Comparison of ENCODE assay signal across 8 cellular contexts in the genomic region with DNA sequence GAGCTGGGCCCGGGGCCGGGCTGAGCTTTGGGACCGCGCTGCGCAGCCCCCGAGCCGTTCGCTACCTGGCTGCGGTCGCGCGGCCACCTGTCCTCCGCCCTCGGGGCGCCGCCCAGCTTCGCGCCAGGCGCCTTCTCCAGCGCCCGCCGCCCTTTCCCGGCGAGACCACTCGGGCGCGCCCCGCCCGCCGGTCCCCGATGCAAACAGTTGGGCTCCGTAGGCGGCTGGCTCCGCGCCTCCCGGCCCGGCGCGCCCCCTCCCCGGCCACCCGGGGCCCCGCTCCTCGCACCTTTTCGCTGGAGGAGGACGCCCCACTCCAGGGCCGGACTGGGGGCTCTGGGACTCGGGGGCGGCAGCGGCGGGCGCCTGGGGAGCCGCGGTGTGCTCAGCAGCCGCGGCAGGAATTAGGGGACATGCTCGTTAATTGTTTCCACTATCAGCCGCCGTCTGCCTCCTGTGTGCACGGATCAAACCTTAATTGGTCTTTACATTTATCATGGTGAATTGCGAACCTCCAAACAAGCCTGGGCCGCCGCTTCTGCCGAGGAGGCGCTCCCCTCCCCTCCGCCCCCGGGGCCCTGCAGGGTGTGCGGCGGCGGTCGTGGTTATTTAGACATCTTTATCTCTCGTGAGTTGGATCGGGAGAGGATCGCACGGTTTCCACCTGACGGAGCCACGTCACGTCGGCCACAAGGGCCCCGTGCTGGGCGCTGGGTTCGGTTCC. TPM values are rescaled to one million over a fixed set of nuclear protein-coding genes. Genes with fewer than 3 reads are reported as not detected.
DNase-seq lines count a peak whose midpoint lies in the region; ATAC-seq, FAIRE-seq and TF ChIP-seq lines count a peak whose summit lies in the region.

No MANE protein-coding gene starts in this region.

- CTCF ChIA-PET in A549 (lab: Yijun Ruan, JAX): no interaction called here

- peak overlapping the region; percentile 59 for H3K4me3 Mint-ChIP-seq in activated naive CD4-positive, alpha-beta T cell treated with anti-CD3 and anti-CD28 coated beads, Interleukin-2, amount 50 U/mL, for 24 hours
- H3K4me3 Mint-ChIP-seq in stimulated activated naive CD8-positive, alpha-beta T cell treated with anti-CD3 and anti-CD28 coated beads, Interleukin-15, amount 100 ng/mL, for 72 hours: peak overlapping the region; percentile 27 to 78

- TF ChIP-seq POLR2A in A549 (IDR thresholded peaks at IDR 0.05; ENCODE audit: low read length): no peak

- H3K9ac ChIP-seq in iPS-20b (ENCODE audit: low read depth, low read length): peak overlapping the region; percentile 52; the same call in 1 of the 2 replicates

- TF ChIP-seq EP300 in A549 (IDR thresholded peaks at IDR 0.05): no peak

- H3K27ac ChIP-seq in A549: peak overlapping the region; percentile 45 to 82; a peak in 5 of 6 replicates
- H3K27ac ChIP-seq in iPS-20b (ENCODE audit: low read length): no peak overlapping the region

- TF ChIP-seq RAD21 in A549 (conservative IDR thresholded peaks at IDR 0.05 in 1 of 2, IDR thresholded peaks at IDR 0.05 in 1 of 2): no peak

- DNase-seq in A549 (ENCODE audit: low read depth in 1 of 2, low spot score in 1 of 2) (no peak), SK-N-DZ (ENCODE audit: low spot score) (no peak), NCI-H2107 (lab: John Stamatoyannopoulos, UW) (no peak)
- peak; percentile 12 to 20 for DNase-seq in stimulated activated naive CD8-positive, alpha-beta T cell treated with anti-CD3 and anti-CD28 coated beads, Interleukin-15, amount 100 ng/mL, for 72 hours

- POLR2A ChIA-PET in A549 (lab: Yijun Ruan, JAX): no interaction called here

- no peak; a peak in 3 of 6 replicates for ATAC-seq in A549
- peak; percentile 28 for ATAC-seq in GM18867 (IDR thresholded peaks at IDR 0.05; ENCODE audit: unreplicated experiment)
- ATAC-seq in HG03103 (IDR thresholded peaks at IDR 0.05; ENCODE audit: low read depth, unreplicated experiment): peak; percentile 25
- peak; percentile 39 for ATAC-seq in stimulated activated naive CD8-positive, alpha-beta T cell treated with anti-CD3 and anti-CD28 coated beads, Interleukin-15, amount 100 ng/mL, for 72 hours

- FAIRE-seq in A549 (lab: Jason Lieb, UNC): no peak

- H3K27me3 ChIP-seq in iPS-20b (ENCODE audit: insufficient read depth, low read length): peaks cover 65% of the 10 kb centered on the region

- peaks cover 12% of the 10 kb centered on the region for H3K4me1 Mint-ChIP-seq in activated naive CD4-positive, alpha-beta T cell treated with anti-CD3 and anti-CD28 coated beads, Interleukin-2, amount 50 U/mL, for 24 hours
- peaks cover 20% of the 10 kb centered on the region for H3K4me1 Mint-ChIP-seq in stimulated activated naive CD8-positive, alpha-beta T cell treated with anti-CD3 and anti-CD28 coated beads, Interleukin-15, amount 100 ng/mL, for 72 hours

- H3K4me3 ChIP-seq in A549: peak overlapping the region; percentile 68
- H3K4me3 ChIP-seq in iPS-20b (ENCODE audit: low read length): peak overlapping the region; percentile 82

- peak overlapping the region; percentile 95 for H3K4me2 ChIP-seq in A549

- no peaks in the 10 kb centered on the region for H3K36me3 Mint-ChIP-seq in activated naive CD4-positive, alpha-beta T cell treated with anti-CD3 and anti-CD28 coated beads, Interleukin-2, amount 50 U/mL, for 24 hours

- H3K4me1 ChIP-seq in A549: peaks cover 6% of the 10 kb centered on the region; the same call in 1 of the 3 replicates
- no peaks in the 10 kb centered on the region for H3K4me1 ChIP-seq in iPS-20b (ENCODE audit: insufficient read depth, low read length)

- no peak overlapping the region for H3K27ac Mint-ChIP-seq in activated naive CD4-positive, alpha-beta T cell treated with anti-CD3 and anti-CD28 coated beads, Interleukin-2, amount 50 U/mL, for 24 hours
- H3K27ac Mint-ChIP-seq in stimulated activated naive CD8-positive, alpha-beta T cell treated with anti-CD3 and anti-CD28 coated beads, Interleukin-15, amount 100 ng/mL, for 72 hours: no peak overlapping the region

- TF ChIP-seq CTCF in A549 (IDR thresholded peaks at IDR 0.05): no peak

- WGBS in A549 (ENCODE audit: missing lambda C conversion rate): 31% methylated on average over 21 of the region's 81 CpGs

- no peaks in the 10 kb centered on the region for H3K9me3 Mint-ChIP-seq in activated naive CD4-positive, alpha-beta T cell treated with anti-CD3 and anti-CD28 coated beads, Interleukin-2, amount 50 U/mL, for 24 hours
- H3K9me3 Mint-ChIP-seq in stimulated activated naive CD8-positive, alpha-beta T cell treated with anti-CD3 and anti-CD28 coated beads, Interleukin-15, amount 100 ng/mL, for 72 hours: no peaks in the 10 kb centered on the region

- H3K9me3 ChIP-seq in A549: no peaks in the 10 kb centered on the region
- no peaks in the 10 kb centered on the region for H3K9me3 ChIP-seq in iPS-20b (ENCODE audit: insufficient read depth, low read depth, low read length)

- H3K27me3 Mint-ChIP-seq in activated naive CD4-positive, alpha-beta T cell treated with anti-CD3 and anti-CD28 coated beads, Interleukin-2, amount 50 U/mL, for 24 hours: peaks cover 54% of the 10 kb centered on the region
- H3K27me3 Mint-ChIP-seq in stimulated activated naive CD8-positive, alpha-beta T cell treated with anti-CD3 and anti-CD28 coated beads, Interleukin-15, amount 100 ng/mL, for 72 hours: peaks cover 75% of the 10 kb centered on the region

- no peaks in the 10 kb centered on the region for H3K36me3 ChIP-seq in iPS-20b (ENCODE audit: insufficient read depth, low read depth, low read length)

TF ChIP-seq in A549, 52 proteins besides CTCF, POLR2A, EP300 and RAD21:
- TF ChIP-seq FOXS1 (CRISPR knock-in tag; IDR thresholded peaks at IDR 0.05): no peak
- no peak for TF ChIP-seq SREBF2 (IDR thresholded peaks at IDR 0.05)
- TF ChIP-seq ZNF302 (CRISPR knock-in tag; IDR thresholded peaks at IDR 0.05): no peak
- no peak for TF ChIP-seq MAZ (IDR thresholded peaks at IDR 0.05; ENCODE audit: borderline replicate concordance, low read depth, low read length)
- TF ChIP-seq, protein P1, sequence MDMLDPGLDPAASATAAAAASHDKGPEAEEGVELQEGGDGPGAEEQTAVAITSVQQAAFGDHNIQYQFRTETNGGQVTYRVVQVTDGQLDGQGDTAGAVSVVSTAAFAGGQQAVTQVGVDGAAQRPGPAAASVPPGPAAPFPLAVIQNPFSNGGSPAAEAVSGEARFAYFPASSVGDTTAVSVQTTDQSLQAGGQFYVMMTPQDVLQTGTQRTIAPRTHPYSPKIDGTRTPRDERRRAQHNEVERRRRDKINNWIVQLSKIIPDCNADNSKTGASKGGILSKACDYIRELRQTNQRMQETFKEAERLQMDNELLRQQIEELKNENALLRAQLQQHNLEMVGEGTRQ (IDR thresholded peaks at IDR 0.05): no peak
- no peak for TF ChIP-seq EHMT2 (IDR thresholded peaks at IDR 0.05; ENCODE audit: low read depth)
- no peak for TF ChIP-seq MAX (IDR thresholded peaks at IDR 0.05)
- TF ChIP-seq PHF8 (IDR thresholded peaks at IDR 0.05; ENCODE audit: borderline replicate concordance, low read depth): no peak
- TF ChIP-seq CHD4 (IDR thresholded peaks at IDR 0.05; ENCODE audit: borderline replicate concordance): no peak
- no peak for TF ChIP-seq EHF (CRISPR knock-in tag; IDR thresholded peaks at IDR 0.05)
- no peak for TF ChIP-seq HEYL (CRISPR knock-in tag; IDR thresholded peaks at IDR 0.05)
- no peak for TF ChIP-seq FOSL2 (IDR thresholded peaks at IDR 0.05)
- TF ChIP-seq FOSL2 (CRISPR knock-in tag; IDR thresholded peaks at IDR 0.05): no peak
- TF ChIP-seq NR3C1 (IDR thresholded peaks at IDR 0.05): no peak
- TF ChIP-seq FOSB (CRISPR knock-in tag; IDR thresholded peaks at IDR 0.05): no peak
- no peak for TF ChIP-seq POLR2AphosphoS2 (conservative IDR thresholded peaks at IDR 0.05; ENCODE audit: low read length)
- TF ChIP-seq HOXB13 (CRISPR knock-in tag; IDR thresholded peaks at IDR 0.05; ENCODE audit: low read depth): no peak
- TF ChIP-seq, protein P2, sequence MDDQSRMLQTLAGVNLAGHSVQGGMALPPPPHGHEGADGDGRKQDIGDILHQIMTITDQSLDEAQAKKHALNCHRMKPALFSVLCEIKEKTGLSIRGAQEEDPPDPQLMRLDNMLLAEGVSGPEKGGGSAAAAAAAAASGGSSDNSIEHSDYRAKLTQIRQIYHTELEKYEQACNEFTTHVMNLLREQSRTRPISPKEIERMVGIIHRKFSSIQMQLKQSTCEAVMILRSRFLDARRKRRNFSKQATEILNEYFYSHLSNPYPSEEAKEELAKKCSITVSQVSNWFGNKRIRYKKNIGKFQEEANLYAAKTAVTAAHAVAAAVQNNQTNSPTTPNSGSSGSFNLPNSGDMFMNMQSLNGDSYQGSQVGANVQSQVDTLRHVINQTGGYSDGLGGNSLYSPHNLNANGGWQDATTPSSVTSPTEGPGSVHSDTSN (IDR thresholded peaks at IDR 0.05): no peak
- no peak for TF ChIP-seq RARB (CRISPR knock-in tag; IDR thresholded peaks at IDR 0.05)
- TF ChIP-seq RCOR1 (IDR thresholded peaks at IDR 0.05; ENCODE audit: low read depth, low read length): no peak
- TF ChIP-seq SMC3 (IDR thresholded peaks at IDR 0.05): no peak

RNA-seq across cellular contexts. Expression of gene CNR1, which starts 0.9 kb away (rescaled TPM):
- polyA plus RNA-seq in A549 (2011; rRNA removed) (0.05 and 0.06 TPM in 2 replicates), A549 (2017; fragmentation: RNase III; extraction: RNeasy Plus Mini Kit Qiagen cat#74134 plus additional on column Dnase treatment) (0.72 to 0.79 TPM (median 0.79 TPM) in 3 replicates)
- polyA plus RNA-seq in A549 (2012; cell fraction: cytosol; rRNA removed): 0.04 and 0.06 TPM in 2 replicates
- polyA plus RNA-seq in A549 (2012; cell fraction: nucleus; rRNA removed): 0.07 and 0.84 TPM in 2 replicates
- polyA minus RNA-seq in A549 (2011; rRNA and poly(A)+ RNA removed): 0.45 TPM in 1 of 2 replicates, not detected in the other
- 17.0 TPM in 2 replicates for polyA plus RNA-seq in SK-N-DZ (2014; cell fraction: cytosol; rRNA removed)
- polyA plus RNA-seq in SK-N-DZ (2014; cell fraction: nucleus; rRNA removed): 18.3 and 21.6 TPM in 2 replicates

Comparison
In these comparisons a context has a peak if more than half of its experiments do, and no peak if none do; other contexts are left out.
1. ATAC-seq: peak in GM18867 (single experiment), HG03103 (single experiment) and stimulated activated naive CD8-positive, alpha-beta T cell treated with anti-CD3 and anti-CD28 coated beads, Interleukin-15, amount 100 ng/mL, for 72 hours (single experiment); none in A549 (0 of 2).
2. DNase-seq: peak in stimulated activated naive CD8-positive, alpha-beta T cell treated with anti-CD3 and anti-CD28 coated beads, Interleukin-15, amount 100 ng/mL, for 72 hours (2 of 2); none in A549 (0 of 2), SK-N-DZ (single experiment) and NCI-H2107 (single experiment).